Comparison of ENCODE assay signal across 9 cellular contexts in the genomic region with DNA sequence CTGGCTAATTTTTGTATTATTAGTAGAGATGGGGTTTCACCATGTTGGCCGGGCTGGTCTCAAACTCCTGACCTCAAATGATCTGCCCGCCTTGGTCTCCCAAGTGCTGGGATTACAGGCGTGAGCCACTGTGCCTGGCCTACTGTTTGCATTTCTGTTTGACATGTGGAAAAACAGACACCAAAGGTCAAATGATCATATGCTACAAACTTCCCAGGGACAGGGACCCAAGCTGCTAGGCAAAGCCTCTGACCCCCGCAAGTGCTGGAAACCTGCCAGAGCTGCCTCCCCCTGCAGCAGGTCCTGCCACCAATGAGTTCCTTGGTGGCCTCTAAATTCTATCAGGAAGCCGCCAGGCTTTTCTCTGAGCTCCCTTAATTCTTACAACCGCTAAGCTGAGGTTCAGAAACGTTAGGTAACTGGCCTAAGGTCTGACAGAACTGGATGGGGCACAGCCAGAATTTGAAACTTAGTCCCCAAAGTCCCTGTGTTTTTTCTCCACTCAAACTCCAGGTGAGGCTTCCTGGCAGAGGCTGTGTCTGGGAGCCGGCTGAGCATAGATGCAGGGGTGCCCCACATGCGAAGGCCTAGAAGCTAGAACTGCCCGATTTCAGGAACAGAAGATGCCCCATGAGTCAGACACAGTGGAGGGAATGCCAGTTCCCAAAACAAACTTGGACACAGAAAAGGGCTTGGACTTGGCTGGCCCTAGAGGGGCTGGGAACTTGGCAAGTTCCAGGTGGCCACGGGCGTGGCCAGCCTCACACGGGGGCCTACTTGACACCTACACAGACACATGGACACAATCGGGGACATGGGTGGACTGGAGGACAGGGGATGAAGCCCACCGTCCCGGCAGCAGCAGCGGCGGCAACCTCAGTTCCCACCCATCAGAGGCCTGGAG. TPM values are rescaled to one million over a fixed set of nuclear protein-coding genes. Genes with fewer than 3 reads are reported as not detected.
DNase-seq lines count a peak whose midpoint lies in the region; ATAC-seq and TF ChIP-seq lines count a peak whose summit lies in the region.
"Had no signal": no experiment of that assay in that cellular context is flagged by ENCODE, and none has a peak within 500 bp of the region (broad histone marks: within the 10 kb centered on the region; RNA-seq: fewer than 3 reads in every experiment).

No MANE protein-coding gene starts in this region.

- H3K27me3 ChIP-seq in duodenal mucosa (ENCODE audit: control insufficient read depth in 1 of 2, insufficient read depth in 2 of 2, low read length in 2 of 2) (no peaks in the 10 kb centered on the region), muscle layer of duodenum (ENCODE audit: low read depth, low read length) (no peaks in the 10 kb centered on the region), upper lobe of left lung (no peaks in the 10 kb centered on the region)

- H3K27ac ChIP-seq in duodenal mucosa (ENCODE audit: low read depth, low read length) (peak overlapping the region; percentile 36), muscle layer of duodenum (ENCODE audit: low read length) (peak overlapping the region; percentile 74), upper lobe of left lung (peak overlapping the region; percentile 59 to 96 (median 73))

- H3K36me3 ChIP-seq in duodenal mucosa (ENCODE audit: control insufficient read depth in 1 of 2, insufficient read depth in 2 of 2, low read length in 2 of 2), result peaks cover 6 to 33% of the 10 kb centered on the region in 2 donors
- H3K36me3 ChIP-seq in muscle layer of duodenum (ENCODE audit: control insufficient read depth in 1 of 2, insufficient read depth in 2 of 2, low read length in 2 of 2), result peaks cover 8 to 11% of the 10 kb centered on the region in 2 donors
- H3K36me3 ChIP-seq in upper lobe of left lung, result peaks cover 0 to 29% (median 4%) of the 10 kb centered on the region in 4 donors

- ATAC-seq in upper lobe of left lung (ENCODE audit: low FRiP score in 2 of 2) (no peak), HG02610 (IDR thresholded peaks at IDR 0.05; ENCODE audit: unreplicated experiment) (no peak)

- H3K4me3 ChIP-seq in duodenal mucosa (ENCODE audit: low read depth in 1 of 2, low read length in 2 of 2) (no peak overlapping the region), muscle layer of duodenum (ENCODE audit: low read depth in 1 of 2, low read length in 2 of 2) (no peak overlapping the region), upper lobe of left lung (no peak overlapping the region)

- peaks cover 45 to 61% of the 10 kb centered on the region in 2 donors for H3K4me1 ChIP-seq in duodenal mucosa (ENCODE audit: control insufficient read depth in 1 of 2, insufficient read depth in 2 of 2, low read length in 2 of 2)
- H3K4me1 ChIP-seq in muscle layer of duodenum (ENCODE audit: control insufficient read depth in 1 of 2, insufficient read depth in 2 of 2, low read length in 2 of 2), result peaks cover 21 to 79% of the 10 kb centered on the region in 2 donors
- H3K4me1 ChIP-seq in upper lobe of left lung, result peaks cover 67 to 80% (median 73%) of the 10 kb centered on the region in 4 donors

- DNase-seq in NCI-H82 (lab: John Stamatoyannopoulos, UW), result peak; percentile 24
- no peak for DNase-seq in NCI-H82 treated with DMSO at 0.1 percent for 48 hours (lab: John Stamatoyannopoulos, UW; ENCODE audit: unreplicated experiment)
- no peak for DNase-seq in upper lobe of left lung
- no peak for DNase-seq in foreskin melanocyte
- no peak for DNase-seq in activated CD4-positive, alpha-beta T cell treated with anti-CD3 and anti-CD28 coated beads, Interleukin-2, amount 50 U/mL, for 4 hours
- DNase-seq: GDM1 had no signal

- H3K9me3 ChIP-seq in duodenal mucosa (ENCODE audit: control insufficient read depth in 1 of 2, low read length in 2 of 2) (no peaks in the 10 kb centered on the region), muscle layer of duodenum (ENCODE audit: control insufficient read depth in 1 of 2, low read length in 2 of 2) (no peaks in the 10 kb centered on the region), upper lobe of left lung (no peaks in the 10 kb centered on the region)

- peak overlapping the region; percentile 6 to 20 for H3K9ac ChIP-seq in duodenal mucosa (ENCODE audit: low read depth in 1 of 2, low read length in 2 of 2)

- no peak for TF ChIP-seq POLR2A in upper lobe of left lung (IDR thresholded peaks at IDR 0.05)

- no peak for TF ChIP-seq EP300 in upper lobe of left lung (IDR thresholded peaks at IDR 0.05)

- TF ChIP-seq CTCF in upper lobe of left lung (IDR thresholded peaks at IDR 0.05), result no peak

- WGBS in upper lobe of left lung, 2 donors, result 65 to 68% methylated on average over 16 of the region's 18 CpGs

RNA-seq across cellular contexts. Expression of a gene that starts 7.4 kb away (rescaled TPM):
- 100 to 1,000 TPM in 5 of 6 donors, 10 to 100 TPM in 1; 94.1 to 345 (median 123) TPM for total RNA-seq in upper lobe of left lung

RNA-seq across cellular contexts. Expression of a gene that starts 37.1 kb away (rescaled TPM):
- total RNA-seq in upper lobe of left lung, result 100 to 1,000 TPM in 1 of 6 donors, 10 to 100 TPM in 5; 47.5 to 141 (median 72.1) TPM
